Comparison of ENCODE assay signal across 1 cellular context in genomic region chr16:88811850-88812736, GRCh38.
A peak's percentile ranks its signal among the peaks of the same experiment; 100 is the strongest.
TF ChIP-seq lines count a peak whose summit lies in the region.

APRT (minus strand) TSS chr16:88811928; CDS start chr16:88811899, 29 bp downstream.

TF ChIP-seq in HepG2, 621 proteins besides CTCF, POLR2A, EP300 and RAD21 (continued from another document and continues in another):
- TF ChIP-seq ZNF275 (CRISPR knock-in tag; IDR thresholded peaks at IDR 0.05; ENCODE audit: borderline replicate concordance) (no peak), DMTF1 (CRISPR knock-in tag; IDR thresholded peaks at IDR 0.05) (0 out of 2 replicates have a peak, but pooled peaks have one; percentile 90), REPIN1 (CRISPR knock-in tag; IDR thresholded peaks at IDR 0.05; ENCODE audit: borderline replicate concordance, low read depth) (peak; percentile 83), XBP1 (CRISPR knock-in tag; IDR thresholded peaks at IDR 0.05) (no peak), ZNF543 (CRISPR knock-in tag; IDR thresholded peaks at IDR 0.05) (peak; percentile 98), MTA3 (CRISPR knock-in tag; IDR thresholded peaks at IDR 0.05) (no peak), AKAP8 (CRISPR knock-in tag; IDR thresholded peaks at IDR 0.05) (peak; percentile 98), PLRG1 (conservative IDR thresholded peaks at IDR 0.05) (no peak), HMGXB3 (CRISPR knock-in tag; IDR thresholded peaks at IDR 0.05; ENCODE audit: borderline replicate concordance) (peak; percentile 5; the same call in 1 of the 2 replicates), NR2F2 (IDR thresholded peaks at IDR 0.05; ENCODE audit: borderline replicate concordance, low read depth) (peak; percentile 25; the same call in 1 of the 2 replicates), ZNF761 (CRISPR knock-in tag; conservative IDR thresholded peaks at IDR 0.05) (peak; percentile 98), RNF2 (conservative IDR thresholded peaks at IDR 0.05; ENCODE audit: low read depth) (no peak), NONO (IDR thresholded peaks at IDR 0.05) (no peak), NONO (CRISPR knock-in tag; conservative IDR thresholded peaks at IDR 0.05) (peak; percentile 96), MXD4 (CRISPR knock-in tag; IDR thresholded peaks at IDR 0.05) (peak; percentile 78; the same call in 1 of the 2 replicates), MTF1 (CRISPR knock-in tag; IDR thresholded peaks at IDR 0.05) (no peak), ZHX1 (CRISPR knock-in tag; IDR thresholded peaks at IDR 0.05; ENCODE audit: low read depth) (peak; percentile 19), ZNF570 (CRISPR knock-in tag; IDR thresholded peaks at IDR 0.05; ENCODE audit: borderline replicate concordance) (no peak), POLR2AphosphoS5 (IDR thresholded peaks at IDR 0.05; ENCODE audit: low read depth, low read length) (peak; percentile 96), ZKSCAN5 (CRISPR knock-in tag; IDR thresholded peaks at IDR 0.05) (0 out of 2 replicates have a peak, but pooled peaks have one; percentile 20), ZBTB38 (CRISPR knock-in tag; IDR thresholded peaks at IDR 0.05) (peak; percentile 73), ATF7-NPFF (CRISPR knock-in tag; IDR thresholded peaks at IDR 0.05; ENCODE audit: low read depth) (no peak; the same call in 1 of the 2 replicates), DDIT3 (CRISPR knock-in tag; IDR thresholded peaks at IDR 0.05) (0 out of 2 replicates have a peak, but pooled peaks have one; percentile 39), BCL3 (CRISPR knock-in tag; IDR thresholded peaks at IDR 0.05) (0 out of 2 replicates have a peak, but pooled peaks have one; percentile 35), RFXAP (CRISPR knock-in tag; IDR thresholded peaks at IDR 0.05; ENCODE audit: borderline replicate concordance) (no peak), KLF11 (CRISPR knock-in tag; IDR thresholded peaks at IDR 0.05) (no peak; the same call in 1 of the 2 replicates), ZNF20 (CRISPR knock-in tag; IDR thresholded peaks at IDR 0.05) (0 out of 2 replicates have a peak, but pooled peaks have one; percentile 10), ZNF770 (CRISPR knock-in tag; IDR thresholded peaks at IDR 0.05) (no peak; the same call in 1 of the 2 replicates), RFXANK (CRISPR knock-in tag; IDR thresholded peaks at IDR 0.05) (peak; percentile 40; the same call in 1 of the 2 replicates), SP140L (CRISPR knock-in tag; IDR thresholded peaks at IDR 0.05; ENCODE audit: borderline replicate concordance) (no peak), ZNF329 (CRISPR knock-in tag; IDR thresholded peaks at IDR 0.05; ENCODE audit: low read depth) (no peak), LCORL (IDR thresholded peaks at IDR 0.05) (no peak), LCORL (CRISPR knock-in tag; IDR thresholded peaks at IDR 0.05) (peak; percentile 65; the same call in 1 of the 2 replicates), ZNF224 (CRISPR knock-in tag; IDR thresholded peaks at IDR 0.05) (peak; percentile 74; the same call in 1 of the 2 replicates), ZNF362 (CRISPR knock-in tag; IDR thresholded peaks at IDR 0.05; ENCODE audit: borderline replicate concordance) (0 out of 2 replicates have a peak, but pooled peaks have one; percentile 29), ZNF569 (CRISPR knock-in tag; IDR thresholded peaks at IDR 0.05; ENCODE audit: borderline replicate concordance) (peak; percentile 91; the same call in 1 of the 2 replicates), BHLHE40 (IDR thresholded peaks at IDR 0.05; ENCODE audit: low read length) (peak; percentile 38; the same call in 1 of the 2 replicates), AHDC1 (CRISPR knock-in tag; IDR thresholded peaks at IDR 0.05; ENCODE audit: borderline replicate concordance) (peak; percentile 12; the same call in 1 of the 2 replicates), ZNF557 (CRISPR knock-in tag; IDR thresholded peaks at IDR 0.05) (peak; percentile 74; the same call in 1 of the 2 replicates)
